In the genomic region with DNA sequence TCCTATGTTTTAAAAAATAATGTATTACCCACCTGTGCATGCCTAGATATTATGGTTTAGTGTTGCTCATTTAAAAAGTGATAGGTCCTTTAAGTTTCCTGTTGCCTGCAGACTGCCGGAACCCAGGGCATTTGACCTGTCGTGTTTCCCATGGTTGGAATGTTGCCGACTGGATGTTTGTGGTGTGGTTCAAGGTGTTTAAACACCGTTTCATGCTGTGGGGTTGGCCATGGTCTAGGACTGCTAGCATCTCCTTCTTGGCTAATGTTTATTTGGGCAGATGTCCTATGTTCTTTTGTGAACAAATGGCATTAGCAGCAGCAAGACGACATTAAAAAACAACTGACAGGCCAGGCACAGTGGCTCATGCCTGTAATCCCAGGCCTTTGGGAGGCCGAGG, we compare ENCODE assay signal across 31 cellular contexts.
"Had no signal": no experiment of that assay in that cellular context is flagged by ENCODE, and none has a peak within 500 bp of the region (broad histone marks: within the 10 kb centered on the region; RNA-seq: fewer than 3 reads in every experiment).

No MANE protein-coding gene starts in this region.

- ATAC-seq: activated CD8-positive, alpha-beta T cell treated with anti-CD3 and anti-CD28 coated beads for 36 hours; activated naive CD4-positive, alpha-beta T cell treated with anti-CD3 and anti-CD28 coated beads, Interleukin-2, amount 50 U/mL, for 72 hours; activated T-cell treated with anti-CD3 and anti-CD28 coated beads, Interleukin-2, amount 50 U/mL, for 4 hours; activated T-cell treated with anti-CD3 and anti-CD28 coated beads, Interleukin-2, amount 50 U/mL, for 72 hours; activated T-helper 17 cell treated with anti-CD3 and anti-CD28 coated beads, Interleukin-2, amount 50 U/mL, for 72 hours; body of pancreas had no signal

- H3K4me3 ChIP-seq: adrenal gland, body of pancreas, breast epithelium had no signal

- DNase-seq: activated B cell treated with CpG ODN at 0.5 μM for 24 hours; activated CD4-positive, alpha-beta memory T cell treated with anti-CD3 and anti-CD28 coated beads for 36 hours; activated CD4-positive, alpha-beta T cell treated with anti-CD3 and anti-CD28 coated beads for 4 hours; activated CD4-positive, alpha-beta T cell treated with anti-CD3 and anti-CD28 coated beads, Interleukin-2, amount 10 ng/mL, durations not matched to agents 24 days and 14 days; activated CD4-positive, alpha-beta T cell treated with anti-CD3 and anti-CD28 coated beads, Interleukin-2, amount 50 U/mL, for 1 hour; activated CD4-positive, alpha-beta T cell treated with anti-CD3 and anti-CD28 coated beads, Interleukin-2, amount 50 U/mL, for 4 hours; activated CD4-positive, CD25-positive, alpha-beta regulatory T cell treated with anti-CD3 and anti-CD28 coated beads, Interleukin-2, amount 50 U/mL, for 72 hours; activated CD8-positive, alpha-beta memory T cell treated with anti-CD3 and anti-CD28 coated beads, Interleukin-2, amount 50 U/mL, for 4 hours; activated CD8-positive, alpha-beta T cell treated with anti-CD3 and anti-CD28 coated beads for 36 hours; activated effector memory CD4-positive, alpha-beta T cell treated with anti-CD3 and anti-CD28 coated beads, Interleukin-2, amount 50 U/mL, for 16 hours; activated gamma-delta T cell treated with Interleukin-2 at 50 U/mL for 16 hours; activated naive CD4-positive, alpha-beta T cell; activated naive CD4-positive, alpha-beta T cell treated with anti-CD3 and anti-CD28 coated beads for 36 hours; activated naive CD4-positive, alpha-beta T cell treated with anti-CD3 and anti-CD28 coated beads, Interleukin-2, amount 50 U/mL, for 16 hours; activated naive CD8-positive, alpha-beta T cell treated with anti-CD3 and anti-CD28 coated beads for 36 hours; activated T-cell treated with anti-CD3 and anti-CD28 coated beads for 4 hours; activated T-cell treated with anti-CD3 and anti-CD28 coated beads, Interleukin-2, amount 50 U/mL, for 1 hour; activated T-cell treated with anti-CD3 and anti-CD28 coated beads, Interleukin-2, amount 50 U/mL, for 4 hours; activated T-cell treated with anti-CD3 and anti-CD28 coated beads, Interleukin-2, amount 50 U/mL, for 72 hours; amniotic stem cell; aorta; body of pancreas; brain microvascular endothelial cell; caudate nucleus; cerebellar nuclear complex; T-helper 2 cell; T-helper 9 cell had no signal
